Comparison of ENCODE assay signal across 29 cellular contexts in the genomic region with DNA sequence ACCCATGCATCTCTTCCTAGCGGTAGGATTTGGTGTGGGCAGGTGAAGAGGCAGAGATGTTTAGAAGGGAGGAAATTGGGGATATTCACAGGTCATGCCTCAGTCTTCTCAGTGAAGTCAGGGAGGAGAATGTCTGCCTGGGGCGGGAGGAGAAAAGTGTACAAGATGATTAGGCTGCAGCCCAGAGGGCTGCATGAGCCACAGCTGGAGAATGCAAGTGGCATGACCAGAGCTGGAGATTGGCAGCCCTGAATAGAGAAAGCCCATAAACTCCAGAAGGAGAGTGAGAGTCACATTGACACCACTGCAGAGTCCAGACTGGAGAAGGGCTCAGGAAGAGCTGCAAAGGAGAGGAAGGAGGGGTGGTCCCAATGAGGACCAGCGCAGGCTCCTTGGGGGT. TPM values are rescaled to one million over a fixed set of nuclear protein-coding genes. Genes with fewer than 3 reads are reported as not detected.
DNase-seq lines count a peak whose midpoint lies in the region; ATAC-seq and TF ChIP-seq lines count a peak whose summit lies in the region.
"Had no signal": no experiment of that assay in that cellular context is flagged by ENCODE, and none has a peak within 500 bp of the region (broad histone marks: within the 10 kb centered on the region; RNA-seq: fewer than 3 reads in every experiment).

No MANE protein-coding gene starts in this region.

- WGBS in GM23248 (ENCODE audit: low coverage in 1 of 2, low lambda C conversion rate in 2 of 2, missing lambda C conversion rate in 2 of 2), 2 experiments = 88 to 99% methylated on average over 3 of the region's 3 CpGs

- POLR2A ChIA-PET in PC-9 (lab: Charles Lee; ENCODE audit: unreplicated experiment) = no interaction called here

- H3K36me3 ChIP-seq in GM23248 (ENCODE audit: low read depth) = peaks cover 31% of the 10 kb centered on the region; the same call in 1 of the 2 replicates
- peaks cover 3% of the 10 kb centered on the region for H3K36me3 ChIP-seq in WERI-Rb-1
- no peaks in the 10 kb centered on the region for H3K36me3 ChIP-seq in PC-9 (ENCODE audit: low read depth)

- H3K27ac Mint-ChIP-seq in central memory CD8-positive, alpha-beta T cell (ENCODE audit: low read depth) = peak overlapping the region; percentile 86
- H3K27ac Mint-ChIP-seq in naive B cell = peak overlapping the region in 4 of 6 donors; percentile 15 to 92 (median 88)
- H3K27ac Mint-ChIP-seq: activated CD4-positive, alpha-beta memory T cell treated with anti-CD3 and anti-CD28 coated beads, Interleukin-2, amount 10 ng/mL, durations not matched to agents 7 days and 5 days; H9; stimulated activated naive CD8-positive, alpha-beta T cell treated with anti-CD3 and anti-CD28 coated beads, Interleukin-15, amount 100 ng/mL, for 72 hours had no signal

- DNase-seq in AG08395 (ENCODE audit: low spot score) = peak; percentile 48
- peak; percentile 41 for DNase-seq in GM23248
- DNase-seq in central memory CD8-positive, alpha-beta T cell (ENCODE audit: low spot score in 2 of 2) = no peak
- DNase-seq in naive B cell = no peak
- no peak for DNase-seq in HCEC 1CT
- DNase-seq in DMS53 (lab: John Stamatoyannopoulos, UW) = no peak
- no peak for DNase-seq in WERI-Rb-1
- no peak for DNase-seq in PC-9
- DNase-seq: activated CD4-positive, alpha-beta memory T cell treated with anti-CD3 and anti-CD28 coated beads, Interleukin-2, amount 10 ng/mL, durations not matched to agents 7 days and 5 days; activated CD4-positive, CD25-positive, alpha-beta regulatory T cell; activated gamma-delta T cell treated with Interleukin-2 at 50 U/mL for 16 hours; activated T-cell treated with anti-CD3 and anti-CD28 coated beads for 4 hours; C1 segment of cervical spinal cord; dermis blood vessel endothelial cell; H9; immature natural killer cell; lower lobe of right lung; NCI-H187; NCI-H526 treated with DMSO at 0.1 percent for 48 hours; nucleus accumbens; retina; RPMI8226; stimulated activated CD4-positive, alpha-beta T cell treated with anti-CD3 and anti-CD28 coated beads, Interleukin-2, amount 100 ng/mL, for 48 hours; stimulated activated naive CD8-positive, alpha-beta T cell treated with anti-CD3 and anti-CD28 coated beads, Interleukin-15, amount 100 ng/mL, for 72 hours; upper lobe of right lung had no signal

- no peaks in the 10 kb centered on the region for H4K20me1 ChIP-seq in GM23248 (ENCODE audit: insufficient read depth)
- H4K20me1 ChIP-seq in PC-9 (ENCODE audit: insufficient read depth) = no peaks in the 10 kb centered on the region; the same call in 1 of the 2 replicates

- no peaks in the 10 kb centered on the region for H3K4me1 Mint-ChIP-seq in central memory CD8-positive, alpha-beta T cell
- H3K4me1 Mint-ChIP-seq in naive B cell = peaks cover 26 to 65% (median 39%) of the 10 kb centered on the region in 3 donors

- intact Hi-C loops in PC-9 (cut with micrococcal nuclease; ENCODE audit: unreplicated experiment) = loop anchor here (5.0 to 10.0 kb wide), 2 partner anchors 214 to 224 kb away; no protein-coding TSS in a partner anchor

- no peaks in the 10 kb centered on the region for H3K9me2 ChIP-seq in GM23248 (ENCODE audit: insufficient read depth)
- no peaks in the 10 kb centered on the region for H3K9me2 ChIP-seq in PC-9 (ENCODE audit: insufficient read depth)

- H3K9me3 ChIP-seq in GM23248 (ENCODE audit: low read depth) (no peaks in the 10 kb centered on the region), WERI-Rb-1 (ENCODE audit: severe bottlenecking) (no peaks in the 10 kb centered on the region), PC-9 (ENCODE audit: insufficient read depth, low read depth) (no peaks in the 10 kb centered on the region)
- H3K9me3 ChIP-seq: A549, lower lobe of right lung, upper lobe of right lung had no signal

- H3K4me3 ChIP-seq in GM23248 = no peak overlapping the region
- no peak overlapping the region for H3K4me3 ChIP-seq in WERI-Rb-1 (ENCODE audit: low read depth, low read length)
- H3K4me3 ChIP-seq in PC-9 = no peak overlapping the region
- H3K4me3 ChIP-seq: A549, K562, lower lobe of right lung, SK-N-MC, upper lobe of right lung had no signal

- no peak for TF ChIP-seq CTCF in WERI-Rb-1 (IDR thresholded peaks at IDR 0.05; ENCODE audit: low read depth, low read length)
- no peak for TF ChIP-seq CTCF in PC-9 (conservative IDR thresholded peaks at IDR 0.05)

- H2AFZ ChIP-seq in GM23248 (no peak overlapping the region), PC-9 (no peak overlapping the region)

- H3K4me2 ChIP-seq in GM23248 (ENCODE audit: unreplicated experiment) = no peak overlapping the region
- no peak overlapping the region for H3K4me2 ChIP-seq in PC-9
- H3K4me2 ChIP-seq: A549 had no signal

- no TSS peak for BruUV-seq in PC-9 (replicated peaks; lab: Mats Ljungman, UMichigan)

- no peaks in the 10 kb centered on the region for H3K27me3 Mint-ChIP-seq in central memory CD8-positive, alpha-beta T cell
- H3K27me3 Mint-ChIP-seq in naive B cell = no peaks in the 10 kb centered on the region
- H3K27me3 Mint-ChIP-seq: activated CD4-positive, alpha-beta memory T cell treated with anti-CD3 and anti-CD28 coated beads, Interleukin-2, amount 10 ng/mL, durations not matched to agents 7 days and 5 days; stimulated activated naive CD8-positive, alpha-beta T cell treated with anti-CD3 and anti-CD28 coated beads, Interleukin-15, amount 100 ng/mL, for 72 hours had no signal

- H3F3A ChIP-seq in GM23248 (ENCODE audit: insufficient read depth) (no peaks in the 10 kb centered on the region), PC-9 (ENCODE audit: insufficient read depth, low read depth) (0 out of 2 replicates have a peak, but pooled peaks cover 5% of the 10 kb centered on the region)

- no peaks in the 10 kb centered on the region for H3K9me3 Mint-ChIP-seq in central memory CD8-positive, alpha-beta T cell
- H3K9me3 Mint-ChIP-seq in naive B cell = no peaks in the 10 kb centered on the region
- H3K9me3 Mint-ChIP-seq: activated CD4-positive, alpha-beta memory T cell treated with anti-CD3 and anti-CD28 coated beads, Interleukin-2, amount 10 ng/mL, durations not matched to agents 7 days and 5 days; H9; immature natural killer cell; stimulated activated naive CD8-positive, alpha-beta T cell treated with anti-CD3 and anti-CD28 coated beads, Interleukin-15, amount 100 ng/mL, for 72 hours had no signal

- peaks cover 20% of the 10 kb centered on the region for H3K36me3 Mint-ChIP-seq in central memory CD8-positive, alpha-beta T cell (ENCODE audit: insufficient read depth)
- H3K36me3 Mint-ChIP-seq in naive B cell = peaks cover 35 to 38% of the 10 kb centered on the region in 2 donors

- CTCF ChIA-PET in PC-9 (lab: Charles Lee) = interaction anchor here (0.6 kb wide), 1 partner anchor 237 kb away, joined by 3 read pairs; no protein-coding TSS in a partner anchor

- H3K27me3 ChIP-seq in GM23248 (replicated peaks; ENCODE audit: insufficient read depth) = no peaks in the 10 kb centered on the region
- H3K27me3 ChIP-seq in WERI-Rb-1 (ENCODE audit: insufficient read depth, low read depth, severe bottlenecking) = no peaks in the 10 kb centered on the region
- H3K27me3 ChIP-seq in PC-9 (ENCODE audit: insufficient read depth, low read depth) = no peaks in the 10 kb centered on the region
- H3K27me3 ChIP-seq: foreskin keratinocyte, upper lobe of right lung had no signal

- no peak overlapping the region for H3K4me3 Mint-ChIP-seq in central memory CD8-positive, alpha-beta T cell
- H3K4me3 Mint-ChIP-seq in naive B cell = peak overlapping the region in 1 of 8 donors; percentile 21
- H3K4me3 Mint-ChIP-seq: activated CD4-positive, alpha-beta memory T cell treated with anti-CD3 and anti-CD28 coated beads, Interleukin-2, amount 10 ng/mL, durations not matched to agents 7 days and 5 days; H9; immature natural killer cell; stimulated activated naive CD8-positive, alpha-beta T cell treated with anti-CD3 and anti-CD28 coated beads, Interleukin-15, amount 100 ng/mL, for 72 hours had no signal

- H3K9ac ChIP-seq in GM23248 = no peak overlapping the region

- H3K4me1 ChIP-seq in GM23248 (ENCODE audit: insufficient read depth) (0 out of 2 replicates have a peak, but pooled peaks cover 3% of the 10 kb centered on the region), PC-9 (replicated peaks; ENCODE audit: insufficient read depth) (peaks cover 4% of the 10 kb centered on the region; the same call in 1 of the 2 replicates)
- H3K4me1 ChIP-seq: A549, foreskin keratinocyte, upper lobe of right lung had no signal

- no peak overlapping the region for H3K27ac ChIP-seq in GM23248
- no peak overlapping the region for H3K27ac ChIP-seq in WERI-Rb-1
- no peak overlapping the region for H3K27ac ChIP-seq in PC-9
- H3K27ac ChIP-seq: A549, foreskin keratinocyte, lower lobe of right lung, SK-N-MC, upper lobe of right lung had no signal

- in situ Hi-C loops in GM23248 (cut with MboI) = no loop called here

- no peak for ATAC-seq in central memory CD8-positive, alpha-beta T cell (replicated peaks; ENCODE audit: extremely low read depth, poor library complexity, severe bottlenecking)
- no peak for ATAC-seq in naive B cell (ENCODE audit: low read depth in 2 of 2)
- ATAC-seq: A549; foreskin keratinocyte; K562; lower lobe of right lung; stimulated activated naive CD8-positive, alpha-beta T cell treated with anti-CD3 and anti-CD28 coated beads, Interleukin-15, amount 100 ng/mL, for 72 hours; upper lobe of right lung had no signal

- H3K79me2 ChIP-seq in GM23248 (ENCODE audit: insufficient read depth) (no peaks in the 10 kb centered on the region), PC-9 (ENCODE audit: low read depth) (no peaks in the 10 kb centered on the region)

RNA-seq across cellular contexts. Expression of gene PDHB, which starts 22.6 kb away (rescaled TPM):
- 108 and 110 TPM in 2 replicates for total RNA-seq in GM23248 (2014; rRNA removed; shearing (Covaris generic))
- polyA plus RNA-seq in GM23248 (2016; fragmentation: Nextera tagmentation; extraction: Ambion mirVana) (119 and 126 TPM in 2 replicates), naive B cell (ENCODE audit: low read depth in 6 of 6) (100 to 1,000 TPM in 3 of 6 donors, 10 to 100 TPM in 3; 84.4 to 157 (median 101) TPM)
- 69.8 and 70.7 TPM in 2 replicates for total RNA-seq in PC-9 (2021)

Comparison
In these comparisons a context has a peak if more than half of its experiments do, and no peak if none do; other contexts are left out.
1. DNase-seq: peak in AG08395 (single experiment) and GM23248 (single experiment); none in central memory CD8-positive, alpha-beta T cell (0 of 2), naive B cell (single experiment), HCEC 1CT (single experiment), DMS53 (single experiment), WERI-Rb-1 (single experiment) and PC-9 (0 of 2).